8 cellular contexts compared by ENCODE assay signal in genomic region chrX:47129157-47129878, GRCh38. TPM values are rescaled to one million over a fixed set of nuclear protein-coding genes. Genes with fewer than 3 reads are reported as not detected.
DNase-seq lines count a peak whose midpoint lies in the region; ATAC-seq and TF ChIP-seq lines count a peak whose summit lies in the region.

No MANE protein-coding gene starts in this region.

- H3K4me3 ChIP-seq in fibroblast of pulmonary artery (replicated peaks; ENCODE audit: low read depth, low read length): peak overlapping the region; percentile 72

- peak; percentile 99 to 100 for ATAC-seq in natural killer cell treated with Interleukin-12 subunit alpha and Interleukin-12 subunit beta and Interleukin-15 and Interleukin-18, amount 100 ng/mL, for 72 hours

- H3K36me3 Mint-ChIP-seq in activated T-helper 2 cell treated with anti-CD3 and anti-CD28 coated beads, Interferon-gamma antibody, Interleukin-2, Interleukin-4, amounts not matched to agents 10 μg/mL and 5 μg/mL and 100 μg/mL, durations not matched to agents 14 hours and 24 hours and 36 hours (ENCODE audit: low read depth): no peaks in the 10 kb centered on the region
- H3K36me3 Mint-ChIP-seq in natural killer cell treated with Interleukin-12 subunit alpha and Interleukin-12 subunit beta and Interleukin-15 and Interleukin-18, amount 100 ng/mL, for 72 hours: no peaks in the 10 kb centered on the region

- peak overlapping the region; percentile 98 for H3K4me3 Mint-ChIP-seq in activated T-helper 2 cell treated with anti-CD3 and anti-CD28 coated beads, Interferon-gamma antibody, Interleukin-2, Interleukin-4, amounts not matched to agents 10 μg/mL and 5 μg/mL and 100 μg/mL, durations not matched to agents 14 hours and 24 hours and 36 hours (ENCODE audit: low read depth)
- peak overlapping the region; percentile 96 for H3K4me3 Mint-ChIP-seq in natural killer cell treated with Interleukin-12 subunit alpha and Interleukin-12 subunit beta and Interleukin-15 and Interleukin-18, amount 100 ng/mL, for 72 hours

- H3K4me1 Mint-ChIP-seq in activated T-helper 2 cell treated with anti-CD3 and anti-CD28 coated beads, Interferon-gamma antibody, Interleukin-2, Interleukin-4, amounts not matched to agents 10 μg/mL and 5 μg/mL and 100 μg/mL, durations not matched to agents 14 hours and 24 hours and 36 hours (ENCODE audit: low read depth): peaks cover 6% of the 10 kb centered on the region
- H3K4me1 Mint-ChIP-seq in natural killer cell treated with Interleukin-12 subunit alpha and Interleukin-12 subunit beta and Interleukin-15 and Interleukin-18, amount 100 ng/mL, for 72 hours (ENCODE audit: low read depth in 2 of 2): no peaks in the 10 kb centered on the region

- TF ChIP-seq CTCF in fibroblast of pulmonary artery (IDR thresholded peaks at IDR 0.05; ENCODE audit: low read length, missing control alignments): no peak

- no peaks in the 10 kb centered on the region for H3K27me3 Mint-ChIP-seq in activated T-helper 2 cell treated with anti-CD3 and anti-CD28 coated beads, Interferon-gamma antibody, Interleukin-2, Interleukin-4, amounts not matched to agents 10 μg/mL and 5 μg/mL and 100 μg/mL, durations not matched to agents 14 hours and 24 hours and 36 hours (ENCODE audit: low read depth)
- peaks cover 0 to 2% of the 10 kb centered on the region in 2 donors for H3K27me3 Mint-ChIP-seq in natural killer cell treated with Interleukin-12 subunit alpha and Interleukin-12 subunit beta and Interleukin-15 and Interleukin-18, amount 100 ng/mL, for 72 hours

- intact Hi-C loops in activated T-helper 2 cell treated with anti-CD3 and anti-CD28 coated beads, Interferon-gamma antibody, Interleukin-2, Interleukin-4, amounts not matched to agents 10 μg/mL and 5 μg/mL and 100 μg/mL, durations not matched to agents 14 hours and 24 hours and 36 hours (cut with micrococcal nuclease): loop anchor here (1.0 kb wide), 1 partner anchor 15 kb away; the partner anchor contains the start of gene NDUFB11

- H3K9me3 Mint-ChIP-seq in activated T-helper 2 cell treated with anti-CD3 and anti-CD28 coated beads, Interferon-gamma antibody, Interleukin-2, Interleukin-4, amounts not matched to agents 10 μg/mL and 5 μg/mL and 100 μg/mL, durations not matched to agents 14 hours and 24 hours and 36 hours: no peaks in the 10 kb centered on the region
- H3K9me3 Mint-ChIP-seq in natural killer cell treated with Interleukin-12 subunit alpha and Interleukin-12 subunit beta and Interleukin-15 and Interleukin-18, amount 100 ng/mL, for 72 hours: no peaks in the 10 kb centered on the region

- H3K27ac Mint-ChIP-seq in activated T-helper 2 cell treated with anti-CD3 and anti-CD28 coated beads, Interferon-gamma antibody, Interleukin-2, Interleukin-4, amounts not matched to agents 10 μg/mL and 5 μg/mL and 100 μg/mL, durations not matched to agents 14 hours and 24 hours and 36 hours: peak overlapping the region; percentile 98
- H3K27ac Mint-ChIP-seq in natural killer cell treated with Interleukin-12 subunit alpha and Interleukin-12 subunit beta and Interleukin-15 and Interleukin-18, amount 100 ng/mL, for 72 hours: peak overlapping the region; percentile 87 to 91

- peak; percentile 95 for DNase-seq in EH (ENCODE audit: low read depth)
- peak; percentile 87 for DNase-seq in GOT3 (lab: John Stamatoyannopoulos, UW)
- DNase-seq in LHCN-M2 (ENCODE audit: low read depth): peak; percentile 95
- peak; percentile 98 for DNase-seq in RPMI7951 (ENCODE audit: low read depth)
- peak; percentile 89 for DNase-seq in activated T-helper 2 cell treated with anti-CD3 and anti-CD28 coated beads, Interferon-gamma antibody, Interleukin-2, Interleukin-4, amounts not matched to agents 10 μg/mL and 5 μg/mL and 100 μg/mL, durations not matched to agents 14 hours and 24 hours and 36 hours (ENCODE audit: low spot score)
- DNase-seq in fibroblast of pulmonary artery (ENCODE audit: low read depth): peak; percentile 97
- peak; percentile 90 for DNase-seq in natural killer cell treated with Interleukin-12 subunit alpha and Interleukin-12 subunit beta and Interleukin-15 and Interleukin-18, amount 100 ng/mL, for 72 hours (ENCODE audit: low spot score)
- DNase-seq in stimulated activated naive CD4-positive, alpha-beta T cell treated with Interleukin-2 at 50 U/mL for 16 hours (lab: John Stamatoyannopoulos, UW): peak; percentile 82

RNA-seq across cellular contexts. Expression of gene NDUFB11, which starts 15.2 kb away (rescaled TPM):
- total RNA-seq in LHCN-M2 (2014; rRNA removed): 40.7 and 49.2 TPM in 2 replicates
- polyA plus RNA-seq in LHCN-M2 (2012): 100 TPM
- 172 and 213 TPM in 2 replicates for total RNA-seq in RPMI7951 (2014; rRNA removed; shearing (Covaris generic))
- 91.7 and 98.8 TPM in 2 replicates for total RNA-seq in activated T-helper 2 cell treated with anti-CD3 and anti-CD28 coated beads, Interferon-gamma antibody, Interleukin-2, Interleukin-4, amounts not matched to agents 10 μg/mL and 5 μg/mL and 100 μg/mL, durations not matched to agents 14 hours and 24 hours and 36 hours
- 10 to 100 TPM; 50.8 to 75.4 TPM for total RNA-seq in natural killer cell treated with Interleukin-12 subunit alpha and Interleukin-12 subunit beta and Interleukin-15 and Interleukin-18, amount 100 ng/mL, for 72 hours

RNA-seq across cellular contexts. Expression of gene RBM10, which starts 15.7 kb away (rescaled TPM):
- total RNA-seq in LHCN-M2 (2014; rRNA removed): 47.1 and 54.6 TPM in 2 replicates
- polyA plus RNA-seq in LHCN-M2 (2012): 30.0 TPM
- total RNA-seq in RPMI7951 (2014; rRNA removed; shearing (Covaris generic)): 36.6 and 41.7 TPM in 2 replicates
- total RNA-seq in activated T-helper 2 cell treated with anti-CD3 and anti-CD28 coated beads, Interferon-gamma antibody, Interleukin-2, Interleukin-4, amounts not matched to agents 10 μg/mL and 5 μg/mL and 100 μg/mL, durations not matched to agents 14 hours and 24 hours and 36 hours: 65.7 and 69.2 TPM in 2 replicates
- 10 to 100 TPM; 59.6 to 62.2 TPM for total RNA-seq in natural killer cell treated with Interleukin-12 subunit alpha and Interleukin-12 subunit beta and Interleukin-15 and Interleukin-18, amount 100 ng/mL, for 72 hours

RNA-seq across cellular contexts. Expression of gene RGN, which starts 51.1 kb away (rescaled TPM):
- not detected in 2 replicates for total RNA-seq in LHCN-M2 (2014; rRNA removed)
- polyA plus RNA-seq in LHCN-M2 (2012): 0.06 TPM
- 0.10 TPM in 1 of 2 replicates, not detected in the other for total RNA-seq in RPMI7951 (2014; rRNA removed; shearing (Covaris generic))
- total RNA-seq in activated T-helper 2 cell treated with anti-CD3 and anti-CD28 coated beads, Interferon-gamma antibody, Interleukin-2, Interleukin-4, amounts not matched to agents 10 μg/mL and 5 μg/mL and 100 μg/mL, durations not matched to agents 14 hours and 24 hours and 36 hours: not detected in 2 replicates
- not detected for total RNA-seq in natural killer cell treated with Interleukin-12 subunit alpha and Interleukin-12 subunit beta and Interleukin-15 and Interleukin-18, amount 100 ng/mL, for 72 hours

Comparison
In these comparisons a context has a peak if more than half of its experiments do, and no peak if none do; other contexts are left out.
1. Peak in every context shown above with its lines: DNase-seq, ATAC-seq and H3K4me3 ChIP-seq.